1 cellular context compared by ENCODE assay signal in the genomic region with DNA sequence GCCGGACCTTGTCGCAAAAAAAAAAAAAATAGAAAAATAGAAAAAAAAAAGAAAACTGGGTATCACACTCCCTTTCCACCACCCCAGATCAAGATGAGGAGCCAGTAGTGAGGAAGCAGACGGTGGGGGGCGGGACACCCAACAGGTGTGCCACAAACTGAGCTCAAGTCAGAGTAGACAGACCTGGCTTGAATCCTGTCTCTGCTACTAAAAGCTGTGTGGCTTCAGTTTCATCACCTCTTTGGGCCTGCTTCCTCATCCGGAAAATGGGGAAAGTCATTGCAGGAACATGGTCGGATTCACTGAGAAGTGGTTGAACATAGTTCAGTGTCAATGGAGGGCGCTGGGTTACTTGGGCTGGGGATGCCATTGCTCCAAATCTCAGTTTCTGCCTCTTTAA.
TF ChIP-seq lines count a peak whose summit lies in the region.

No MANE protein-coding gene starts in this region.

TF ChIP-seq in HEK293, 187 proteins besides CTCF, POLR2A, EP300 and RAD21 (continued from another document):
- TF ChIP-seq, protein P1, sequence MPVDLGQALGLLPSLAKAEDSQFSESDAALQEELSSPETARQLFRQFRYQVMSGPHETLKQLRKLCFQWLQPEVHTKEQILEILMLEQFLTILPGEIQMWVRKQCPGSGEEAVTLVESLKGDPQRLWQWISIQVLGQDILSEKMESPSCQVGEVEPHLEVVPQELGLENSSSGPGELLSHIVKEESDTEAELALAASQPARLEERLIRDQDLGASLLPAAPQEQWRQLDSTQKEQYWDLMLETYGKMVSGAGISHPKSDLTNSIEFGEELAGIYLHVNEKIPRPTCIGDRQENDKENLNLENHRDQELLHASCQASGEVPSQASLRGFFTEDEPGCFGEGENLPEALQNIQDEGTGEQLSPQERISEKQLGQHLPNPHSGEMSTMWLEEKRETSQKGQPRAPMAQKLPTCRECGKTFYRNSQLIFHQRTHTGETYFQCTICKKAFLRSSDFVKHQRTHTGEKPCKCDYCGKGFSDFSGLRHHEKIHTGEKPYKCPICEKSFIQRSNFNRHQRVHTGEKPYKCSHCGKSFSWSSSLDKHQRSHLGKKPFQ (tag by site-specific recombination; IDR thresholded peaks at IDR 0.05), result no peak
- TF ChIP-seq MZF1 (tag by site-specific recombination; IDR thresholded peaks at IDR 0.05; ENCODE audit: borderline replicate concordance) (no peak), ZNF202 (tag by site-specific recombination; IDR thresholded peaks at IDR 0.05; ENCODE audit: borderline replicate concordance) (no peak), ZNF404 (tag by site-specific recombination; IDR thresholded peaks at IDR 0.05) (no peak), KLF8 (tag by site-specific recombination; IDR thresholded peaks at IDR 0.05) (no peak), SCRT1 (tag by site-specific recombination; IDR thresholded peaks at IDR 0.05; ENCODE audit: borderline replicate concordance) (peak; percentile 56), ZNF221 (tag by site-specific recombination; IDR thresholded peaks at IDR 0.05; ENCODE audit: borderline replicate concordance) (no peak), YY1 (tag by site-specific recombination; IDR thresholded peaks at IDR 0.05) (no peak), ZBTB20 (tag by site-specific recombination; IDR thresholded peaks at IDR 0.05) (no peak), ZNF239 (tag by site-specific recombination; IDR thresholded peaks at IDR 0.05) (no peak), TCF7L2 (IDR thresholded peaks at IDR 0.05; ENCODE audit: borderline replicate concordance, low read depth, low read length) (no peak), ZNF521 (tag by site-specific recombination; IDR thresholded peaks at IDR 0.05) (no peak), GLIS1 (tag by site-specific recombination; IDR thresholded peaks at IDR 0.05) (no peak), PRDM1 (tag by site-specific recombination; IDR thresholded peaks at IDR 0.05) (0 out of 2 replicates have a peak, but pooled peaks have one; percentile 17)
- TF ChIP-seq, protein P2, sequence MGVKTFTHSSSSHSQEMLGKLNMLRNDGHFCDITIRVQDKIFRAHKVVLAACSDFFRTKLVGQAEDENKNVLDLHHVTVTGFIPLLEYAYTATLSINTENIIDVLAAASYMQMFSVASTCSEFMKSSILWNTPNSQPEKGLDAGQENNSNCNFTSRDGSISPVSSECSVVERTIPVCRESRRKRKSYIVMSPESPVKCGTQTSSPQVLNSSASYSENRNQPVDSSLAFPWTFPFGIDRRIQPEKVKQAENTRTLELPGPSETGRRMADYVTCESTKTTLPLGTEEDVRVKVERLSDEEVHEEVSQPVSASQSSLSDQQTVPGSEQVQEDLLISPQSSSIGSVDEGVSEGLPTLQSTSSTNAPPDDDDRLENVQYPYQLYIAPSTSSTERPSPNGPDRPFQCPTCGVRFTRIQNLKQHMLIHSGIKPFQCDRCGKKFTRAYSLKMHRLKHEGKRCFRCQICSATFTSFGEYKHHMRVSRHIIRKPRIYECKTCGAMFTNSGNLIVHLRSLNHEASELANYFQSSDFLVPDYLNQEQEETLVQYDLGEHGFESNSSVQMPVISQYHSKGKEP (tag by site-specific recombination; IDR thresholded peaks at IDR 0.05), result no peak
- TF ChIP-seq, protein P3, sequence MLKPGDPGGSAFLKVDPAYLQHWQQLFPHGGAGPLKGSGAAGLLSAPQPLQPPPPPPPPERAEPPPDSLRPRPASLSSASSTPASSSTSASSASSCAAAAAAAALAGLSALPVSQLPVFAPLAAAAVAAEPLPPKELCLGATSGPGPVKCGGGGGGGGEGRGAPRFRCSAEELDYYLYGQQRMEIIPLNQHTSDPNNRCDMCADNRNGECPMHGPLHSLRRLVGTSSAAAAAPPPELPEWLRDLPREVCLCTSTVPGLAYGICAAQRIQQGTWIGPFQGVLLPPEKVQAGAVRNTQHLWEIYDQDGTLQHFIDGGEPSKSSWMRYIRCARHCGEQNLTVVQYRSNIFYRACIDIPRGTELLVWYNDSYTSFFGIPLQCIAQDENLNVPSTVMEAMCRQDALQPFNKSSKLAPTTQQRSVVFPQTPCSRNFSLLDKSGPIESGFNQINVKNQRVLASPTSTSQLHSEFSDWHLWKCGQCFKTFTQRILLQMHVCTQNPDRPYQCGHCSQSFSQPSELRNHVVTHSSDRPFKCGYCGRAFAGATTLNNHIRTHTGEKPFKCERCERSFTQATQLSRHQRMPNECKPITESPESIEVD (tag by site-specific recombination; IDR thresholded peaks at IDR 0.05), result no peak
- TF ChIP-seq, protein P4, sequence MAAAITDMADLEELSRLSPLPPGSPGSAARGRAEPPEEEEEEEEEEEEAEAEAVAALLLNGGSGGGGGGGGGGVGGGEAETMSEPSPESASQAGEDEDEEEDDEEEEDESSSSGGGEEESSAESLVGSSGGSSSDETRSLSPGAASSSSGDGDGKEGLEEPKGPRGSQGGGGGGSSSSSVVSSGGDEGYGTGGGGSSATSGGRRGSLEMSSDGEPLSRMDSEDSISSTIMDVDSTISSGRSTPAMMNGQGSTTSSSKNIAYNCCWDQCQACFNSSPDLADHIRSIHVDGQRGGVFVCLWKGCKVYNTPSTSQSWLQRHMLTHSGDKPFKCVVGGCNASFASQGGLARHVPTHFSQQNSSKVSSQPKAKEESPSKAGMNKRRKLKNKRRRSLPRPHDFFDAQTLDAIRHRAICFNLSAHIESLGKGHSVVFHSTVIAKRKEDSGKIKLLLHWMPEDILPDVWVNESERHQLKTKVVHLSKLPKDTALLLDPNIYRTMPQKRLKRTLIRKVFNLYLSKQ (tag by site-specific recombination; IDR thresholded peaks at IDR 0.05; ENCODE audit: borderline replicate concordance), result no peak
- TF ChIP-seq, protein P5, sequence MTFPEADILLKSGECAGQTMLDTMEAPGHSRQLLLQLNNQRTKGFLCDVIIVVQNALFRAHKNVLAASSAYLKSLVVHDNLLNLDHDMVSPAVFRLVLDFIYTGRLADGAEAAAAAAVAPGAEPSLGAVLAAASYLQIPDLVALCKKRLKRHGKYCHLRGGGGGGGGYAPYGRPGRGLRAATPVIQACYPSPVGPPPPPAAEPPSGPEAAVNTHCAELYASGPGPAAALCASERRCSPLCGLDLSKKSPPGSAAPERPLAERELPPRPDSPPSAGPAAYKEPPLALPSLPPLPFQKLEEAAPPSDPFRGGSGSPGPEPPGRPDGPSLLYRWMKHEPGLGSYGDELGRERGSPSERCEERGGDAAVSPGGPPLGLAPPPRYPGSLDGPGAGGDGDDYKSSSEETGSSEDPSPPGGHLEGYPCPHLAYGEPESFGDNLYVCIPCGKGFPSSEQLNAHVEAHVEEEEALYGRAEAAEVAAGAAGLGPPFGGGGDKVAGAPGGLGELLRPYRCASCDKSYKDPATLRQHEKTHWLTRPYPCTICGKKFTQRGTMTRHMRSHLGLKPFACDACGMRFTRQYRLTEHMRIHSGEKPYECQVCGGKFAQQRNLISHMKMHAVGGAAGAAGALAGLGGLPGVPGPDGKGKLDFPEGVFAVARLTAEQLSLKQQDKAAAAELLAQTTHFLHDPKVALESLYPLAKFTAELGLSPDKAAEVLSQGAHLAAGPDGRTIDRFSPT (tag by site-specific recombination; IDR thresholded peaks at IDR 0.05), result no peak
TF ChIP-seq in HEK293: peak in this region for 3.
